In genomic region chr2:42810971-42811865, GRCh38 we compare ENCODE assay signal across 8 cellular contexts. TPM values are rescaled to one million over a fixed set of nuclear protein-coding genes. Genes with fewer than 3 reads are reported as not detected.
DNase-seq lines count a peak whose midpoint lies in the region; ATAC-seq and TF ChIP-seq lines count a peak whose summit lies in the region.

No MANE protein-coding gene starts in this region.

- no peak for ATAC-seq in GM18520 (IDR thresholded peaks at IDR 0.05; ENCODE audit: unreplicated experiment)

- H3K27me3 ChIP-seq in GM23248 (replicated peaks; ENCODE audit: insufficient read depth), result no peaks in the 10 kb centered on the region

- H3K27ac Mint-ChIP-seq in activated CD4-positive, alpha-beta memory T cell treated with anti-CD3 and anti-CD28 coated beads, Interleukin-2, amount 10 ng/mL, durations not matched to agents 7 days and 5 days, result peak overlapping the region; percentile 100
- peak overlapping the region; percentile 99 for H3K27ac Mint-ChIP-seq in mesothelial cell of epicardium

- H4K20me1 ChIP-seq in GM23248 (ENCODE audit: insufficient read depth), result no peaks in the 10 kb centered on the region

- in situ Hi-C loops in GM23248 (cut with MboI), result no loop called here

- H3K36me3 ChIP-seq in GM23248 (ENCODE audit: low read depth), result no peaks in the 10 kb centered on the region

- CTCF ChIA-PET in activated CD4-positive, alpha-beta memory T cell treated with anti-CD3 and anti-CD28 coated beads, Interleukin-2, amount 10 ng/mL, durations not matched to agents 7 days and 5 days (lab: Charles Lee), result interaction anchor here (0.6 to 5.1 kb wide), 16 partner anchors 11 to 1550 kb away, joined by 3 to 34 read pairs (median 4); partner anchors contain the start of genes CAMKMT, HAAO and PREPL

- H3F3A ChIP-seq in GM23248 (ENCODE audit: insufficient read depth), result peaks cover 25% of the 10 kb centered on the region

- H3K9me3 ChIP-seq in GM23248 (ENCODE audit: low read depth), result no peaks in the 10 kb centered on the region

- peak overlapping the region; percentile 92 for H3K27ac ChIP-seq in GM23248

- H3K79me2 ChIP-seq in GM23248 (ENCODE audit: insufficient read depth), result no peaks in the 10 kb centered on the region

- H3K9ac ChIP-seq in GM23248, result peak overlapping the region; percentile 90

- H3K4me3 ChIP-seq in GM23248 (peak overlapping the region; percentile 70), epithelial cell of esophagus (ENCODE audit: low read length) (peak overlapping the region; percentile 64)

- H3K9me3 Mint-ChIP-seq in activated CD4-positive, alpha-beta memory T cell treated with anti-CD3 and anti-CD28 coated beads, Interleukin-2, amount 10 ng/mL, durations not matched to agents 7 days and 5 days, result peaks cover 6% of the 10 kb centered on the region
- H3K9me3 Mint-ChIP-seq in mesothelial cell of epicardium, result peaks cover 9% of the 10 kb centered on the region

- POLR2A ChIA-PET in activated CD4-positive, alpha-beta memory T cell treated with anti-CD3 and anti-CD28 coated beads, Interleukin-2, amount 10 ng/mL, durations not matched to agents 7 days and 5 days (lab: Charles Lee), result interaction anchor here (0.7 to 3.8 kb wide), 26 partner anchors 9 to 1551 kb away, joined by 3 to 31 read pairs (median 4); partner anchors contain the start of genes CAMKMT, COX7A2L, HAAO and PREPL

- TF ChIP-seq CTCF in GM10266 (IDR thresholded peaks at IDR 0.05; ENCODE audit: control insufficient read depth, insufficient read depth, low read depth, missing control alignments), result no peak
- no peak for TF ChIP-seq CTCF in epithelial cell of esophagus (IDR thresholded peaks at IDR 0.05; ENCODE audit: insufficient read depth, low read depth, low read length, missing control alignments)
- no peak for TF ChIP-seq CTCF in mesothelial cell of epicardium (IDR thresholded peaks at IDR 0.05; ENCODE audit: unreplicated experiment)

- peaks cover 5% of the 10 kb centered on the region for H3K36me3 Mint-ChIP-seq in activated CD4-positive, alpha-beta memory T cell treated with anti-CD3 and anti-CD28 coated beads, Interleukin-2, amount 10 ng/mL, durations not matched to agents 7 days and 5 days (ENCODE audit: low read depth)
- peaks cover 3% of the 10 kb centered on the region for H3K36me3 Mint-ChIP-seq in mesothelial cell of epicardium

- WGBS in GM23248 (ENCODE audit: low coverage in 1 of 2, low lambda C conversion rate in 2 of 2, missing lambda C conversion rate in 2 of 2), 2 experiments, result 3 to 4% methylated on average over 42 to 48 of the region's 51 CpGs

- H2AFZ ChIP-seq in GM23248, result peak overlapping the region; percentile 93

- DNase-seq in GM10266 (ENCODE audit: extremely low spot score) (peak; percentile 59), GM23248 (peak; percentile 65), NCI-H1105 (lab: John Stamatoyannopoulos, UW) (peak; percentile 40), epithelial cell of esophagus (ENCODE audit: low read depth) (no peak), mesothelial cell of epicardium (ENCODE audit: low spot score in 2 of 2, unreplicated experiment in 2 of 2) (peak; percentile 35 to 62)
- DNase-seq in activated CD4-positive, alpha-beta memory T cell treated with anti-CD3 and anti-CD28 coated beads, Interleukin-2, amount 10 ng/mL, durations not matched to agents 7 days and 5 days, result peak; percentile 56
- DNase-seq in stimulated activated CD8-positive, alpha-beta memory T cell treated with anti-CD3 and anti-CD28 coated beads, Interleukin-7, amount 100 ng/mL, for 48 hours (ENCODE audit: extremely low read depth in 1 of 2, low read depth in 1 of 2), result peak; percentile 15 to 25

- peak overlapping the region; percentile 93 for H3K4me3 Mint-ChIP-seq in activated CD4-positive, alpha-beta memory T cell treated with anti-CD3 and anti-CD28 coated beads, Interleukin-2, amount 10 ng/mL, durations not matched to agents 7 days and 5 days
- peak overlapping the region; percentile 90 for H3K4me3 Mint-ChIP-seq in mesothelial cell of epicardium

- no peaks in the 10 kb centered on the region for H3K9me2 ChIP-seq in GM23248 (ENCODE audit: insufficient read depth)

- H3K27me3 Mint-ChIP-seq in activated CD4-positive, alpha-beta memory T cell treated with anti-CD3 and anti-CD28 coated beads, Interleukin-2, amount 10 ng/mL, durations not matched to agents 7 days and 5 days, result peaks cover 4% of the 10 kb centered on the region
- H3K27me3 Mint-ChIP-seq in mesothelial cell of epicardium (ENCODE audit: low read depth), result no peaks in the 10 kb centered on the region

- H3K4me2 ChIP-seq in GM23248 (ENCODE audit: unreplicated experiment), result peak overlapping the region; percentile 83

- peaks cover 18% of the 10 kb centered on the region for H3K4me1 Mint-ChIP-seq in activated CD4-positive, alpha-beta memory T cell treated with anti-CD3 and anti-CD28 coated beads, Interleukin-2, amount 10 ng/mL, durations not matched to agents 7 days and 5 days
- H3K4me1 Mint-ChIP-seq in mesothelial cell of epicardium, result peaks cover 24% of the 10 kb centered on the region

- H3K4me1 ChIP-seq in GM23248 (ENCODE audit: insufficient read depth), result peaks cover 9% of the 10 kb centered on the region

RNA-seq across cellular contexts. Expression of gene HAAO, which starts 18.8 kb away (rescaled TPM):
- total RNA-seq in GM23248 (2014; rRNA removed; shearing (Covaris generic)), result not detected in 2 replicates
- polyA plus RNA-seq in GM23248 (2016; fragmentation: Nextera tagmentation; extraction: Ambion mirVana), result 0.36 TPM in 1 of 2 replicates, not detected in the other
- under 1 TPM; 0.18 to 0.28 TPM for total RNA-seq in activated CD4-positive, alpha-beta memory T cell treated with anti-CD3 and anti-CD28 coated beads, Interleukin-2, amount 10 ng/mL, durations not matched to agents 7 days and 5 days
- total RNA-seq in mesothelial cell of epicardium, result 23.3 to 25.7 TPM (median 25.0 TPM) in 3 replicates

RNA-seq across cellular contexts. Expression of gene OXER1, which starts 47.3 kb away (rescaled TPM):
- not detected in 2 replicates for total RNA-seq in GM23248 (2014; rRNA removed; shearing (Covaris generic))
- polyA plus RNA-seq in GM23248 (2016; fragmentation: Nextera tagmentation; extraction: Ambion mirVana), result not detected in 2 replicates
- total RNA-seq in activated CD4-positive, alpha-beta memory T cell treated with anti-CD3 and anti-CD28 coated beads, Interleukin-2, amount 10 ng/mL, durations not matched to agents 7 days and 5 days, result not detected
- total RNA-seq in mesothelial cell of epicardium, result 6.9 to 7.5 TPM (median 7.2 TPM) in 3 replicates

Comparison
In these comparisons a context has a peak if more than half of its experiments do, and no peak if none do; other contexts are left out.
1. RNA of gene HAAO, which starts 18.8 kb away (total RNA-seq): 23.3 to 25.7 TPM in mesothelial cell of epicardium; 0.18 to 0.28 TPM in activated CD4-positive, alpha-beta memory T cell treated with anti-CD3 and anti-CD28 coated beads, Interleukin-2, amount 10 ng/mL, durations not matched to agents 7 days and 5 days and not detected in GM23248; every median in the first group is over 10 times any median in the second.